Comparison of ENCODE assay signal across 1 cellular context in the genomic region with DNA sequence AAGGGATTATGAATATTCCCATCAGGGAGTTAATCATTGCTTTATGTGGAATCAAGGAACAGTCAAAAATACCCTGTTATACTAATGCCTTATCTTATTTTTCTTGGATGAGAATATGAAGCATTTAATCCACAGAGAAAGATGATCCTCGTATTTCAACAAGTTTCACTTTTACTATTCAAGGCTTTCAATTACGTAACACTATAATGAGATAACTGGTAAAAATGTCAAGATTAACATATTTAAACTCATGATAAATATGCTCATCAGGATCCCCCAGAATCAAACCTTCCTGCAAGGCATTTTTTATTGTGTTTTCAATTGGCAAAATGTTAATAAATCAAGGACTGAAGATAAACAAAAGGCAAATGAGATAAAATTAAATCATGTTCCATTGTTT.
TF ChIP-seq lines count a peak whose summit lies in the region.

No MANE protein-coding gene starts in this region.

TF ChIP-seq in HEK293, 187 proteins besides CTCF, POLR2A, EP300 and RAD21 (continued from another document):
- TF ChIP-seq PRDM6 (tag by site-specific recombination; IDR thresholded peaks at IDR 0.05), result peak; percentile 52
- peak; percentile 48; the same call in 1 of the 2 replicates for TF ChIP-seq ZNF629 (tag by site-specific recombination; IDR thresholded peaks at IDR 0.05)
- TF ChIP-seq ZNF248 (tag by site-specific recombination; IDR thresholded peaks at IDR 0.05), result no peak
- TF ChIP-seq ZFP41 (tag by site-specific recombination; IDR thresholded peaks at IDR 0.05; ENCODE audit: borderline replicate concordance), result no peak
- TF ChIP-seq MYNN (tag by site-specific recombination; IDR thresholded peaks at IDR 0.05; ENCODE audit: borderline replicate concordance), result no peak
- no peak for TF ChIP-seq MEIS1 (CRISPR knock-in tag; IDR thresholded peaks at IDR 0.05; ENCODE audit: borderline replicate concordance)
- TF ChIP-seq ZNF658 (tag by site-specific recombination; IDR thresholded peaks at IDR 0.05), result no peak
- TF ChIP-seq ZNF37A (tag by site-specific recombination; IDR thresholded peaks at IDR 0.05), result no peak
- no peak for TF ChIP-seq ZNF423 (tag by site-specific recombination; IDR thresholded peaks at IDR 0.05)
- no peak for TF ChIP-seq ZBTB20 (tag by site-specific recombination; IDR thresholded peaks at IDR 0.05)
- TF ChIP-seq ZBTB49 (tag by site-specific recombination; IDR thresholded peaks at IDR 0.05; ENCODE audit: low read depth), result no peak
